Comparison of ENCODE assay signal across 34 cellular contexts in genomic region chr3:82498186-82498585, GRCh38.
"Had no signal": no experiment of that assay in that cellular context is flagged by ENCODE, and none has a peak within 500 bp of the region (broad histone marks: within the 10 kb centered on the region; RNA-seq: fewer than 3 reads in every experiment).

No MANE protein-coding gene starts in this region.

- ATAC-seq: activated CD8-positive, alpha-beta T cell treated with anti-CD3 and anti-CD28 coated beads for 36 hours; activated naive CD4-positive, alpha-beta T cell treated with anti-CD3 and anti-CD28 coated beads, Interleukin-2, amount 50 U/mL, for 72 hours; activated T-cell treated with anti-CD3 and anti-CD28 coated beads, Interleukin-2, amount 50 U/mL, for 4 hours; activated T-cell treated with anti-CD3 and anti-CD28 coated beads, Interleukin-2, amount 50 U/mL, for 72 hours; activated T-helper 17 cell treated with anti-CD3 and anti-CD28 coated beads, Interleukin-2, amount 50 U/mL, for 72 hours; body of pancreas had no signal

- H3K4me3 Mint-ChIP-seq: activated B cell treated with CpG ODN at 0.5 μM for 24 hours; activated CD4-positive, alpha-beta memory T cell treated with anti-CD3 and anti-CD28 coated beads for 36 hours; activated CD4-positive, alpha-beta T cell treated with anti-CD3 and anti-CD28 coated beads, Interleukin-2, amount 10 ng/mL, durations not matched to agents 24 days and 14 days; activated CD8-positive, alpha-beta T cell treated with anti-CD3 and anti-CD28 coated beads for 36 hours; activated naive CD4-positive, alpha-beta T cell treated with anti-CD3 and anti-CD28 coated beads for 36 hours; activated naive CD8-positive, alpha-beta T cell treated with anti-CD3 and anti-CD28 coated beads for 36 hours; activated T-cell treated with anti-CD3 and anti-CD28 coated beads, Interleukin-2, amount 50 U/mL, for 4 hours; activated T-cell treated with anti-CD3 and anti-CD28 coated beads, Interleukin-2, amount 50 U/mL, for 72 hours; activated T-helper 1 cell treated with anti-CD3 and anti-CD28 coated beads, Interleukin-12 subunit alpha, Interleukin-12 subunit beta, Interleukin-2, Interleukin-4 antibody, amounts not matched to agents 30 ng/mL and 10 ng/mL and 1 ng/mL, durations not matched to agents 14 hours and 24 hours and 36 hours; activated T-helper 17 cell treated with anti-CD3 and anti-CD28 coated beads, Interleukin-2, amount 50 U/mL, for 72 hours; T-helper 1 cell treated with Interleukin-12 subunit alpha and Interleukin-12 subunit beta and Interleukin-4 antibody, amounts not matched to agents 30 μg/mL and 1 μg/mL, for 36 hours; T-helper 2 cell treated with Interferon-gamma antibody and Interleukin-4, amounts not matched to agents 5 μg/mL and 100 μg/mL, for 36 hours had no signal

- H3K27me3 Mint-ChIP-seq: activated B cell treated with CpG ODN at 0.5 μM for 24 hours; activated CD4-positive, alpha-beta memory T cell treated with anti-CD3 and anti-CD28 coated beads for 36 hours; activated CD4-positive, alpha-beta T cell treated with anti-CD3 and anti-CD28 coated beads, Interleukin-2, amount 10 ng/mL, durations not matched to agents 24 days and 14 days; activated CD8-positive, alpha-beta T cell treated with anti-CD3 and anti-CD28 coated beads for 36 hours; activated naive CD8-positive, alpha-beta T cell treated with anti-CD3 and anti-CD28 coated beads for 36 hours; activated T-helper 17 cell treated with anti-CD3 and anti-CD28 coated beads, Interleukin-2, amount 50 U/mL, for 72 hours had no signal

- H3K27ac Mint-ChIP-seq: activated B cell treated with CpG ODN at 0.5 μM for 24 hours; activated CD4-positive, alpha-beta memory T cell treated with anti-CD3 and anti-CD28 coated beads for 36 hours; activated CD4-positive, alpha-beta T cell treated with anti-CD3 and anti-CD28 coated beads, Interleukin-2, amount 10 ng/mL, durations not matched to agents 24 days and 14 days; activated CD8-positive, alpha-beta T cell treated with anti-CD3 and anti-CD28 coated beads for 36 hours; activated naive CD4-positive, alpha-beta T cell treated with anti-CD3 and anti-CD28 coated beads for 36 hours; activated naive CD4-positive, alpha-beta T cell treated with anti-CD3 and anti-CD28 coated beads, Interleukin-2, amount 50 U/mL, for 72 hours; activated naive CD8-positive, alpha-beta T cell treated with anti-CD3 and anti-CD28 coated beads for 36 hours; activated T-cell treated with anti-CD3 and anti-CD28 coated beads, Interleukin-2, amount 50 U/mL, for 72 hours; activated T-helper 1 cell treated with anti-CD3 and anti-CD28 coated beads, Interleukin-12 subunit alpha, Interleukin-12 subunit beta, Interleukin-2, Interleukin-4 antibody, amounts not matched to agents 30 ng/mL and 10 ng/mL and 1 ng/mL, durations not matched to agents 14 hours and 24 hours and 36 hours; activated T-helper 17 cell treated with anti-CD3 and anti-CD28 coated beads, Interleukin-2, amount 50 U/mL, for 72 hours; T-helper 1 cell treated with Interleukin-12 subunit alpha and Interleukin-12 subunit beta and Interleukin-4 antibody, amounts not matched to agents 30 μg/mL and 1 μg/mL, for 36 hours; T-helper 2 cell treated with Interferon-gamma antibody and Interleukin-4, amounts not matched to agents 5 μg/mL and 100 μg/mL, for 36 hours had no signal

- H3K36me3 Mint-ChIP-seq: activated CD4-positive, alpha-beta memory T cell treated with anti-CD3 and anti-CD28 coated beads for 36 hours; activated naive CD4-positive, alpha-beta T cell treated with anti-CD3 and anti-CD28 coated beads, Interleukin-2, amount 50 U/mL, for 72 hours; activated naive CD8-positive, alpha-beta T cell treated with anti-CD3 and anti-CD28 coated beads for 36 hours had no signal

- H3K27me3 ChIP-seq: adrenal gland, body of pancreas, brain microvascular endothelial cell, breast epithelium had no signal

- H3K4me3 ChIP-seq: adrenal gland, body of pancreas, breast epithelium had no signal

- H3K4me1 ChIP-seq: adrenal gland, body of pancreas, breast epithelium had no signal

- H3K9me3 ChIP-seq: adrenal gland, body of pancreas, breast epithelium had no signal

- H3K27ac ChIP-seq: adrenal gland, body of pancreas, brain microvascular endothelial cell, breast epithelium, VCaP had no signal

- H3K9me3 Mint-ChIP-seq: activated B cell treated with CpG ODN at 0.5 μM for 24 hours; activated CD8-positive, alpha-beta T cell treated with anti-CD3 and anti-CD28 coated beads for 36 hours; activated T-helper 1 cell treated with anti-CD3 and anti-CD28 coated beads, Interleukin-12 subunit alpha, Interleukin-12 subunit beta, Interleukin-2, Interleukin-4 antibody, amounts not matched to agents 30 ng/mL and 10 ng/mL and 1 ng/mL, durations not matched to agents 14 hours and 24 hours and 36 hours; T-helper 1 cell treated with Interleukin-12 subunit alpha and Interleukin-12 subunit beta and Interleukin-4 antibody, amounts not matched to agents 30 μg/mL and 1 μg/mL, for 36 hours had no signal

- H3K36me3 ChIP-seq: adrenal gland, brain microvascular endothelial cell, breast epithelium had no signal

- H3K4me1 Mint-ChIP-seq: activated B cell treated with CpG ODN at 0.5 μM for 24 hours; activated CD4-positive, alpha-beta T cell treated with anti-CD3 and anti-CD28 coated beads, Interleukin-2, amount 10 ng/mL, durations not matched to agents 24 days and 14 days; activated naive CD8-positive, alpha-beta T cell treated with anti-CD3 and anti-CD28 coated beads for 36 hours; activated T-helper 17 cell treated with anti-CD3 and anti-CD28 coated beads, Interleukin-2, amount 50 U/mL, for 72 hours had no signal

- DNase-seq: activated B cell treated with CpG ODN at 0.5 μM for 24 hours; activated CD4-positive, alpha-beta memory T cell treated with anti-CD3 and anti-CD28 coated beads for 36 hours; activated CD4-positive, alpha-beta T cell treated with anti-CD3 and anti-CD28 coated beads for 4 hours; activated CD4-positive, alpha-beta T cell treated with anti-CD3 and anti-CD28 coated beads, Interleukin-2, amount 10 ng/mL, durations not matched to agents 24 days and 14 days; activated CD4-positive, alpha-beta T cell treated with anti-CD3 and anti-CD28 coated beads, Interleukin-2, amount 50 U/mL, for 1 hour; activated CD4-positive, alpha-beta T cell treated with anti-CD3 and anti-CD28 coated beads, Interleukin-2, amount 50 U/mL, for 4 hours; activated CD4-positive, CD25-positive, alpha-beta regulatory T cell treated with anti-CD3 and anti-CD28 coated beads, Interleukin-2, amount 50 U/mL, for 72 hours; activated CD8-positive, alpha-beta memory T cell treated with anti-CD3 and anti-CD28 coated beads, Interleukin-2, amount 50 U/mL, for 4 hours; activated CD8-positive, alpha-beta T cell treated with anti-CD3 and anti-CD28 coated beads for 36 hours; activated effector memory CD4-positive, alpha-beta T cell treated with anti-CD3 and anti-CD28 coated beads, Interleukin-2, amount 50 U/mL, for 16 hours; activated gamma-delta T cell treated with Interleukin-2 at 50 U/mL for 16 hours; activated naive CD4-positive, alpha-beta T cell; activated naive CD4-positive, alpha-beta T cell treated with anti-CD3 and anti-CD28 coated beads for 36 hours; activated naive CD4-positive, alpha-beta T cell treated with anti-CD3 and anti-CD28 coated beads, Interleukin-2, amount 50 U/mL, for 16 hours; activated naive CD8-positive, alpha-beta T cell treated with anti-CD3 and anti-CD28 coated beads for 36 hours; activated T-cell treated with anti-CD3 and anti-CD28 coated beads for 4 hours; activated T-cell treated with anti-CD3 and anti-CD28 coated beads, Interleukin-2, amount 50 U/mL, for 1 hour; activated T-cell treated with anti-CD3 and anti-CD28 coated beads, Interleukin-2, amount 50 U/mL, for 4 hours; activated T-cell treated with anti-CD3 and anti-CD28 coated beads, Interleukin-2, amount 50 U/mL, for 72 hours; adrenal gland; amniotic stem cell; body of pancreas; brain microvascular endothelial cell; central memory CD4-positive, alpha-beta T cell; T-helper 1 cell; T-helper 2 cell; T-helper 9 cell had no signal
